Comparison of ENCODE assay signal across 8 cellular contexts in the genomic region with DNA sequence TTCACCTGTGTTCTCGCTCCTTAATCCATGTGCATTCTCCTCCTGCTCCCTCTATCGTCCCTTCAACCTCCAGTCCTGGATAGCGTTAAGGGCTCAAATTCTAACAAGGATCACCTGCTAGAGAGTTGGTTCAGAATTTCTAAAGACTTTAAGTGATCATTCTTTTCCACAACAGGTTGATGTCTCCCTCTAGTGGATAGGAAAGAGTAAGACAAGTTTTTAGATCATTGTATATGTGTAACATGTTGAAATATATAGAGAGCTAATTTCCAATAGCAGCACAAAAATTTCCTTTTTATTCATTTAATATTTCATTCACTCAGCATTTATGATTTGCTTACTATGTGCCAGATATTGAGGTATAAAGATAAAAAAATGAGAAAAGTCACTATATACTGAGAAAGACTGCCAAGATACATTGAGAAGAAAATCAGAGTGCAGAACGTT. TPM values are rescaled to one million over a fixed set of nuclear protein-coding genes. Genes with fewer than 3 reads are reported as not detected.
DNase-seq lines count a peak whose midpoint lies in the region; ATAC-seq and TF ChIP-seq lines count a peak whose summit lies in the region.

No MANE protein-coding gene starts in this region.

- H3K27ac ChIP-seq in naive thymus-derived CD4-positive, alpha-beta T cell (ENCODE audit: low read depth, low read length): no peak overlapping the region

- intact Hi-C loops in naive thymus-derived CD4-positive, alpha-beta T cell (cut with micrococcal nuclease): loop anchor here (1.0 to 5.0 kb wide), 5 partner anchors 35 to 505 kb away; no protein-coding TSS in a partner anchor

- H3K27me3 ChIP-seq in naive thymus-derived CD4-positive, alpha-beta T cell (ENCODE audit: control insufficient read depth in 2 of 2, insufficient read depth in 2 of 2, low read length in 2 of 2): no peaks in the 10 kb centered on the region

- H3K4me1 ChIP-seq in naive thymus-derived CD4-positive, alpha-beta T cell (ENCODE audit: control insufficient read depth in 2 of 2, insufficient read depth in 2 of 2, low read length in 2 of 2): no peaks in the 10 kb centered on the region

- peak; percentile 73 for TF ChIP-seq CTCF in epithelial cell of proximal tubule (conservative IDR thresholded peaks at IDR 0.05; ENCODE audit: low read depth, low read length)

- H3K4me1 Mint-ChIP-seq in activated naive CD8-positive, alpha-beta T cell treated with anti-CD3 and anti-CD28 coated beads, Interleukin-2, amount 10 ng/mL, durations not matched to agents 7 days and 5 days: peaks cover 1% of the 10 kb centered on the region
- H3K4me1 Mint-ChIP-seq in activated naive CD8-positive, alpha-beta T cell treated with anti-CD3 and anti-CD28 coated beads for 36 hours: no peaks in the 10 kb centered on the region
- H3K4me1 Mint-ChIP-seq in naive thymus-derived CD4-positive, alpha-beta T cell: peaks cover 0 to 6% (median 3%) of the 10 kb centered on the region in 7 donors
- H3K4me1 Mint-ChIP-seq in activated naive CD4-positive, alpha-beta T cell treated with anti-CD3 and anti-CD28 coated beads, Interleukin-2, amount 10 ng/mL, durations not matched to agents 7 days and 5 days: no peaks in the 10 kb centered on the region

- DNase-seq in activated naive CD8-positive, alpha-beta T cell treated with anti-CD3 and anti-CD28 coated beads, Interleukin-2, amount 10 ng/mL, durations not matched to agents 7 days and 5 days: no peak
- no peak for DNase-seq in activated naive CD8-positive, alpha-beta T cell treated with anti-CD3 and anti-CD28 coated beads for 36 hours
- DNase-seq in NAMALWA (ENCODE audit: low spot score): peak; percentile 65
- DNase-seq in SIG-M5 treated with dmso at 0.1 percent for 504 hours (lab: John Stamatoyannopoulos, UW; ENCODE audit: unreplicated experiment): peak; percentile 78
- DNase-seq in epithelial cell of proximal tubule (ENCODE audit: low read depth): peak; percentile 15
- DNase-seq in naive thymus-derived CD4-positive, alpha-beta T cell: peak in 6 of 9 donors; percentile 10 to 58 (median 48)
- no peak for DNase-seq in activated naive CD4-positive, alpha-beta T cell treated with anti-CD3 and anti-CD28 coated beads, Interleukin-2, amount 10 ng/mL, durations not matched to agents 7 days and 5 days

- H3K27ac Mint-ChIP-seq in activated naive CD8-positive, alpha-beta T cell treated with anti-CD3 and anti-CD28 coated beads, Interleukin-2, amount 10 ng/mL, durations not matched to agents 7 days and 5 days: no peak overlapping the region
- H3K27ac Mint-ChIP-seq in activated naive CD8-positive, alpha-beta T cell treated with anti-CD3 and anti-CD28 coated beads for 36 hours: no peak overlapping the region
- H3K27ac Mint-ChIP-seq in naive thymus-derived CD4-positive, alpha-beta T cell: no peak overlapping the region
- H3K27ac Mint-ChIP-seq in activated naive CD4-positive, alpha-beta T cell treated with anti-CD3 and anti-CD28 coated beads, Interleukin-2, amount 10 ng/mL, durations not matched to agents 7 days and 5 days: no peak overlapping the region

- POLR2A ChIA-PET in activated naive CD8-positive, alpha-beta T cell treated with anti-CD3 and anti-CD28 coated beads, Interleukin-2, amount 10 ng/mL, durations not matched to agents 7 days and 5 days (lab: Charles Lee): interaction anchor here (0.6 kb wide), 1 partner anchor 662 kb away, joined by 6 read pairs; no protein-coding TSS in a partner anchor
- POLR2A ChIA-PET in naive thymus-derived CD4-positive, alpha-beta T cell (lab: Charles Lee): no interaction called here

- CTCF ChIA-PET in naive thymus-derived CD4-positive, alpha-beta T cell (lab: Charles Lee): interaction anchor here (0.5 to 3.4 kb wide), 12 partner anchors 8 to 503 kb away, joined by 3 to 13 read pairs (median 3); a partner anchor contains a TSS
- CTCF ChIA-PET in activated naive CD4-positive, alpha-beta T cell treated with anti-CD3 and anti-CD28 coated beads, Interleukin-2, amount 10 ng/mL, durations not matched to agents 7 days and 5 days (lab: Charles Lee): interaction anchor here (0.5 to 4.2 kb wide), 26 partner anchors 8 to 676 kb away, joined by 3 to 34 read pairs (median 3); a partner anchor contains a TSS

- no peaks in the 10 kb centered on the region for H3K9me3 Mint-ChIP-seq in activated naive CD8-positive, alpha-beta T cell treated with anti-CD3 and anti-CD28 coated beads, Interleukin-2, amount 10 ng/mL, durations not matched to agents 7 days and 5 days
- H3K9me3 Mint-ChIP-seq in activated naive CD8-positive, alpha-beta T cell treated with anti-CD3 and anti-CD28 coated beads for 36 hours: no peaks in the 10 kb centered on the region
- H3K9me3 Mint-ChIP-seq in naive thymus-derived CD4-positive, alpha-beta T cell: no peaks in the 10 kb centered on the region
- no peaks in the 10 kb centered on the region for H3K9me3 Mint-ChIP-seq in activated naive CD4-positive, alpha-beta T cell treated with anti-CD3 and anti-CD28 coated beads, Interleukin-2, amount 10 ng/mL, durations not matched to agents 7 days and 5 days

- H3K9me3 ChIP-seq in naive thymus-derived CD4-positive, alpha-beta T cell (ENCODE audit: control insufficient read depth in 2 of 3, low read length in 3 of 3): no peaks in the 10 kb centered on the region

- no peaks in the 10 kb centered on the region for H3K36me3 ChIP-seq in naive thymus-derived CD4-positive, alpha-beta T cell (ENCODE audit: control insufficient read depth in 2 of 3, insufficient read depth in 3 of 3, low read length in 3 of 3)

- peak; percentile 47 for ATAC-seq in activated naive CD8-positive, alpha-beta T cell treated with anti-CD3 and anti-CD28 coated beads, Interleukin-2, amount 10 ng/mL, durations not matched to agents 7 days and 5 days (ENCODE audit: low read depth)
- peak; percentile 79 for ATAC-seq in naive thymus-derived CD4-positive, alpha-beta T cell
- no peak for ATAC-seq in HG03439 (IDR thresholded peaks at IDR 0.05; ENCODE audit: unreplicated experiment)

- H3K4me3 ChIP-seq in epithelial cell of proximal tubule (ENCODE audit: low read depth, low read length): no peak overlapping the region
- no peak overlapping the region for H3K4me3 ChIP-seq in naive thymus-derived CD4-positive, alpha-beta T cell (ENCODE audit: low read length)

- H3K27me3 Mint-ChIP-seq in activated naive CD8-positive, alpha-beta T cell treated with anti-CD3 and anti-CD28 coated beads, Interleukin-2, amount 10 ng/mL, durations not matched to agents 7 days and 5 days: peaks cover 17% of the 10 kb centered on the region
- H3K27me3 Mint-ChIP-seq in activated naive CD8-positive, alpha-beta T cell treated with anti-CD3 and anti-CD28 coated beads for 36 hours: peaks cover 16% of the 10 kb centered on the region
- peaks cover 0 to 10% (median 4%) of the 10 kb centered on the region in 5 donors for H3K27me3 Mint-ChIP-seq in naive thymus-derived CD4-positive, alpha-beta T cell
- H3K27me3 Mint-ChIP-seq in activated naive CD4-positive, alpha-beta T cell treated with anti-CD3 and anti-CD28 coated beads, Interleukin-2, amount 10 ng/mL, durations not matched to agents 7 days and 5 days: peaks cover 14% of the 10 kb centered on the region

- H3K4me3 Mint-ChIP-seq in activated naive CD8-positive, alpha-beta T cell treated with anti-CD3 and anti-CD28 coated beads, Interleukin-2, amount 10 ng/mL, durations not matched to agents 7 days and 5 days: no peak overlapping the region
- no peak overlapping the region for H3K4me3 Mint-ChIP-seq in activated naive CD8-positive, alpha-beta T cell treated with anti-CD3 and anti-CD28 coated beads for 36 hours
- H3K4me3 Mint-ChIP-seq in naive thymus-derived CD4-positive, alpha-beta T cell: no peak overlapping the region
- no peak overlapping the region for H3K4me3 Mint-ChIP-seq in activated naive CD4-positive, alpha-beta T cell treated with anti-CD3 and anti-CD28 coated beads, Interleukin-2, amount 10 ng/mL, durations not matched to agents 7 days and 5 days

- H3K36me3 Mint-ChIP-seq in activated naive CD8-positive, alpha-beta T cell treated with anti-CD3 and anti-CD28 coated beads, Interleukin-2, amount 10 ng/mL, durations not matched to agents 7 days and 5 days: no peaks in the 10 kb centered on the region
- H3K36me3 Mint-ChIP-seq in activated naive CD8-positive, alpha-beta T cell treated with anti-CD3 and anti-CD28 coated beads for 36 hours: no peaks in the 10 kb centered on the region
- H3K36me3 Mint-ChIP-seq in naive thymus-derived CD4-positive, alpha-beta T cell: no peaks in the 10 kb centered on the region
- no peaks in the 10 kb centered on the region for H3K36me3 Mint-ChIP-seq in activated naive CD4-positive, alpha-beta T cell treated with anti-CD3 and anti-CD28 coated beads, Interleukin-2, amount 10 ng/mL, durations not matched to agents 7 days and 5 days

RNA-seq across cellular contexts. Expression of a gene that starts 9.3 kb away (rescaled TPM):
- under 1 TPM in 1 of 2 experiments, not detected in 1; 0.11 TPM for total RNA-seq in activated naive CD8-positive, alpha-beta T cell treated with anti-CD3 and anti-CD28 coated beads, Interleukin-2, amount 10 ng/mL, durations not matched to agents 7 days and 5 days
- total RNA-seq in activated naive CD8-positive, alpha-beta T cell treated with anti-CD3 and anti-CD28 coated beads for 36 hours: under 1 TPM; 0.95 to 0.96 TPM
- total RNA-seq in epithelial cell of proximal tubule: under 0.01 and 0.06 TPM in 2 replicates
- total RNA-seq in naive thymus-derived CD4-positive, alpha-beta T cell: under 1 TPM in 4 of 5 experiments, not detected in 1; 0.07 to 0.19 (median 0.13) TPM
- polyA plus RNA-seq in naive thymus-derived CD4-positive, alpha-beta T cell: under 1 TPM in 1 of 2 donors, not detected in 1; 0.12 TPM

Comparison
In these comparisons a context has a peak if more than half of its experiments do, and no peak if none do; other contexts are left out.
1. DNase-seq: peak in NAMALWA (single experiment), SIG-M5 treated with dmso at 0.1 percent for 504 hours (single experiment), epithelial cell of proximal tubule (single experiment) and naive thymus-derived CD4-positive, alpha-beta T cell (6 of 9); none in activated naive CD8-positive, alpha-beta T cell treated with anti-CD3 and anti-CD28 coated beads, Interleukin-2, amount 10 ng/mL, durations not matched to agents 7 days and 5 days (single experiment), activated naive CD8-positive, alpha-beta T cell treated with anti-CD3 and anti-CD28 coated beads for 36 hours (single experiment) and activated naive CD4-positive, alpha-beta T cell treated with anti-CD3 and anti-CD28 coated beads, Interleukin-2, amount 10 ng/mL, durations not matched to agents 7 days and 5 days (single experiment).